ENCODE assay signal across 11 cellular contexts in the genomic region with DNA sequence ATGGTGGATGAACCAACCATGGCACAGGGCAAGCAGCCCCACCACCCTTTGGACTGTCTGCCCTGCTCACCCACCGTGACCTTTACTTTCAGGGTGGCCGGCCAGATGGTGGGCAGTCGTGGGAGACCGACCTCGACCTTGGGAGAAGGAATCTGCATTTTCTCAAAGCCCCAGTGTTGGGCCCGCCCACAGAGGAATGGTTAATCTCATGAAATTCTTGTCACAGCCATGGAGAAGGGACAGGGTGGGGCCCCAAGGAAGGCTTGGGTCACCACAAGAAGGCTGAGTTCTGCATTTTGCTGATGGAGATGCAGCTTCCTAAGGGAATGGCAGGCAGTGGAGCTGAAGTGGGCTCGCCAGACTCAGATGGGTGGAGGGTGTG. TPM values are rescaled to one million over a fixed set of nuclear protein-coding genes. Genes with fewer than 3 reads are reported as not detected.
A peak's percentile ranks its signal among the peaks of the same experiment; 100 is the strongest.
DNase-seq lines count a peak whose midpoint lies in the region; ATAC-seq, FAIRE-seq and TF ChIP-seq lines count a peak whose summit lies in the region.
"Had no signal": no experiment of that assay in that cellular context is flagged by ENCODE, and none has a peak within 500 bp of the region (broad histone marks: within the 10 kb centered on the region; RNA-seq: fewer than 3 reads in every experiment).

No MANE protein-coding gene starts in this region.

- H3K4me1 ChIP-seq in HEK293 (ENCODE audit: control insufficient read depth, insufficient read depth, low read length) (no peaks in the 10 kb centered on the region), kidney (ENCODE audit: control insufficient read depth in 1 of 2, insufficient read depth in 1 of 2, low read depth in 1 of 2, low read length in 2 of 2) (peaks cover 7 to 45% of the 10 kb centered on the region in 2 donors), subcutaneous abdominal adipose tissue (ENCODE audit: control insufficient read depth in 5 of 5, insufficient read depth in 5 of 5, low read length in 5 of 5) (peaks cover 40 to 93% (median 82%) of the 10 kb centered on the region in 5 donors)

- CTCF ChIA-PET in HEK293 (lab: Yijun Ruan, JAX), result interaction anchor here (0.6 to 1.1 kb wide), 2 partner anchors 24 to 222 kb away, joined by 3 read pairs; no protein-coding TSS in a partner anchor

- H3K4me3 Mint-ChIP-seq in activated T-helper 2 cell treated with anti-CD3 and anti-CD28 coated beads, Interferon-gamma antibody, Interleukin-2, Interleukin-4, amounts not matched to agents 10 μg/mL and 5 μg/mL and 100 μg/mL, durations not matched to agents 14 hours and 24 hours and 36 hours (ENCODE audit: low read depth), result no peak overlapping the region
- no peak overlapping the region for H3K4me3 Mint-ChIP-seq in mesothelial cell of epicardium
- H3K4me3 Mint-ChIP-seq: activated CD4-positive, alpha-beta T cell treated with anti-CD3 and anti-CD28 coated beads, Interleukin-2, amount 10 ng/mL, durations not matched to agents 24 days and 14 days had no signal

- H3K4me3 ChIP-seq in HEK293 (ENCODE audit: low read depth, low read length), result no peak overlapping the region
- peak overlapping the region; percentile 50 for H3K4me3 ChIP-seq in astrocyte of the cerebellum (ENCODE audit: low read depth, low read length)
- H3K4me3 ChIP-seq in kidney (ENCODE audit: low read length in 2 of 2), result peak overlapping the region; percentile 79
- H3K4me3 ChIP-seq in subcutaneous abdominal adipose tissue (ENCODE audit: low read depth in 1 of 5, low read length in 5 of 5), result peak overlapping the region; percentile 75 to 95 (median 80)

- H3K27ac ChIP-seq in HEK293 (ENCODE audit: extremely low read depth, low read depth, low read length) (no peak overlapping the region), kidney (ENCODE audit: low read depth in 2 of 2, low read length in 2 of 2) (peak overlapping the region; percentile 48 to 74), subcutaneous abdominal adipose tissue (ENCODE audit: low read depth, low read length) (peak overlapping the region; percentile 97)

- H3K36me3 ChIP-seq in HEK293 (ENCODE audit: control insufficient read depth in 2 of 2, insufficient read depth in 1 of 2, low read length in 2 of 2) (no peaks in the 10 kb centered on the region), kidney (ENCODE audit: control insufficient read depth in 1 of 2, insufficient read depth in 2 of 2, low read length in 2 of 2) (no peaks in the 10 kb centered on the region), subcutaneous abdominal adipose tissue (ENCODE audit: control insufficient read depth in 5 of 5, insufficient read depth in 5 of 5, low read length in 5 of 5) (peaks cover 0 to 16% (median 5%) of the 10 kb centered on the region in 5 donors)

- H3K27me3 ChIP-seq in subcutaneous abdominal adipose tissue (ENCODE audit: control insufficient read depth in 5 of 5, insufficient read depth in 4 of 5, low read length in 5 of 5), result peaks cover 0 to 6% (median 0%) of the 10 kb centered on the region in 5 donors

- TF ChIP-seq CTCF in HEK293 (tag by site-specific recombination; IDR thresholded peaks at IDR 0.05) (no peak), astrocyte of the cerebellum (IDR thresholded peaks at IDR 0.05; ENCODE audit: low read depth, low read length, missing control alignments) (no peak), kidney (IDR thresholded peaks at IDR 0.05; ENCODE audit: borderline replicate concordance, extremely low read depth, insufficient read depth) (no peak), mesothelial cell of epicardium (IDR thresholded peaks at IDR 0.05; ENCODE audit: unreplicated experiment) (no peak)

- intact Hi-C loops in kidney (cut with DNase I), result no loop called here
- intact Hi-C loops in activated T-helper 2 cell treated with anti-CD3 and anti-CD28 coated beads, Interferon-gamma antibody, Interleukin-2, Interleukin-4, amounts not matched to agents 10 μg/mL and 5 μg/mL and 100 μg/mL, durations not matched to agents 14 hours and 24 hours and 36 hours (cut with micrococcal nuclease), result no loop called here

- H3K9me3 ChIP-seq in HEK293 (ENCODE audit: control insufficient read depth, insufficient read depth, low read depth, low read length) (no peaks in the 10 kb centered on the region), kidney (ENCODE audit: control insufficient read depth in 1 of 2, low read length in 2 of 2) (no peaks in the 10 kb centered on the region), subcutaneous abdominal adipose tissue (ENCODE audit: control insufficient read depth in 5 of 5, low read length in 5 of 5) (peaks cover 0 to 3% (median 0%) of the 10 kb centered on the region in 5 donors)

- no peak overlapping the region for H3K27ac Mint-ChIP-seq in activated T-helper 2 cell treated with anti-CD3 and anti-CD28 coated beads, Interferon-gamma antibody, Interleukin-2, Interleukin-4, amounts not matched to agents 10 μg/mL and 5 μg/mL and 100 μg/mL, durations not matched to agents 14 hours and 24 hours and 36 hours
- H3K27ac Mint-ChIP-seq in mesothelial cell of epicardium, result no peak overlapping the region
- H3K27ac Mint-ChIP-seq: activated CD4-positive, alpha-beta T cell treated with anti-CD3 and anti-CD28 coated beads, Interleukin-2, amount 10 ng/mL, durations not matched to agents 24 days and 14 days had no signal

- H3K9ac ChIP-seq in kidney (ENCODE audit: low read length in 2 of 2) (peak overlapping the region; percentile 39 to 71), subcutaneous abdominal adipose tissue (ENCODE audit: low read length in 5 of 5) (peak overlapping the region; percentile 48 to 100 (median 59))

- FAIRE-seq in kidney (lab: Jason Lieb, UNC), result no peak

- no peaks in the 10 kb centered on the region for H3K9me3 Mint-ChIP-seq in activated T-helper 2 cell treated with anti-CD3 and anti-CD28 coated beads, Interferon-gamma antibody, Interleukin-2, Interleukin-4, amounts not matched to agents 10 μg/mL and 5 μg/mL and 100 μg/mL, durations not matched to agents 14 hours and 24 hours and 36 hours
- no peaks in the 10 kb centered on the region for H3K9me3 Mint-ChIP-seq in mesothelial cell of epicardium
- H3K9me3 Mint-ChIP-seq: activated CD4-positive, alpha-beta T cell treated with anti-CD3 and anti-CD28 coated beads, Interleukin-2, amount 10 ng/mL, durations not matched to agents 24 days and 14 days had no signal

- no peak for DNase-seq in astrocyte of the cerebellum (ENCODE audit: low read depth)
- no peak for DNase-seq in kidney
- DNase-seq in activated T-helper 2 cell treated with anti-CD3 and anti-CD28 coated beads, Interferon-gamma antibody, Interleukin-2, Interleukin-4, amounts not matched to agents 10 μg/mL and 5 μg/mL and 100 μg/mL, durations not matched to agents 14 hours and 24 hours and 36 hours (ENCODE audit: low spot score), result no peak
- DNase-seq in mesothelial cell of epicardium (ENCODE audit: low spot score in 2 of 2, unreplicated experiment in 2 of 2), result no peak
- DNase-seq: activated CD4-positive, alpha-beta T cell treated with anti-CD3 and anti-CD28 coated beads, Interleukin-2, amount 10 ng/mL, durations not matched to agents 24 days and 14 days; central memory CD4-positive, alpha-beta T cell; mammary epithelial cell had no signal

- H3K27me3 Mint-ChIP-seq in activated T-helper 2 cell treated with anti-CD3 and anti-CD28 coated beads, Interferon-gamma antibody, Interleukin-2, Interleukin-4, amounts not matched to agents 10 μg/mL and 5 μg/mL and 100 μg/mL, durations not matched to agents 14 hours and 24 hours and 36 hours (ENCODE audit: low read depth), result peaks cover 48% of the 10 kb centered on the region
- peaks cover 30% of the 10 kb centered on the region for H3K27me3 Mint-ChIP-seq in mesothelial cell of epicardium (ENCODE audit: low read depth)

- H3K36me3 Mint-ChIP-seq in activated T-helper 2 cell treated with anti-CD3 and anti-CD28 coated beads, Interferon-gamma antibody, Interleukin-2, Interleukin-4, amounts not matched to agents 10 μg/mL and 5 μg/mL and 100 μg/mL, durations not matched to agents 14 hours and 24 hours and 36 hours (ENCODE audit: low read depth), result no peaks in the 10 kb centered on the region
- no peaks in the 10 kb centered on the region for H3K36me3 Mint-ChIP-seq in mesothelial cell of epicardium

- no peak for ATAC-seq in HG02678 (IDR thresholded peaks at IDR 0.05; ENCODE audit: unreplicated experiment)
- no peak for ATAC-seq in GM19397 (IDR thresholded peaks at IDR 0.05; ENCODE audit: unreplicated experiment)

- in situ Hi-C loops in astrocyte of the cerebellum (cut with HindIII; ENCODE audit: low sequenced_read_pairs), result no loop called here

- peaks cover 7% of the 10 kb centered on the region for H3K4me1 Mint-ChIP-seq in activated T-helper 2 cell treated with anti-CD3 and anti-CD28 coated beads, Interferon-gamma antibody, Interleukin-2, Interleukin-4, amounts not matched to agents 10 μg/mL and 5 μg/mL and 100 μg/mL, durations not matched to agents 14 hours and 24 hours and 36 hours (ENCODE audit: low read depth)
- H3K4me1 Mint-ChIP-seq in mesothelial cell of epicardium, result peaks cover 36% of the 10 kb centered on the region

- POLR2A ChIA-PET in HEK293 (lab: Yijun Ruan, JAX), result no interaction called here

TF ChIP-seq in HEK293, 187 proteins besides CTCF, POLR2A, EP300 and RAD21 (continues in another document):
- TF ChIP-seq SETDB1 (IDR thresholded peaks at IDR 0.05; ENCODE audit: insufficient read length, low read length), result no peak
- peak; percentile 65 for TF ChIP-seq ZBTB20 (tag by site-specific recombination; IDR thresholded peaks at IDR 0.05)

RNA-seq across cellular contexts. Expression of gene PLXND1, which starts 2.9 kb away (rescaled TPM):
- 152 TPM for total RNA-seq in kidney
- 67.0 TPM for polyA plus RNA-seq in kidney (ENCODE audit: insufficient read depth, low read depth, low replicate concordance)
- total RNA-seq in activated T-helper 2 cell treated with anti-CD3 and anti-CD28 coated beads, Interferon-gamma antibody, Interleukin-2, Interleukin-4, amounts not matched to agents 10 μg/mL and 5 μg/mL and 100 μg/mL, durations not matched to agents 14 hours and 24 hours and 36 hours, result 1.3 and 2.7 TPM in 2 replicates
- 53.9 to 60.6 TPM (median 54.7 TPM) in 3 replicates for total RNA-seq in mesothelial cell of epicardium

Comparison
In these comparisons a context has a peak if more than half of its experiments do, and no peak if none do; other contexts are left out.
1. RNA of gene PLXND1, which starts 2.9 kb away (total RNA-seq): 152 TPM in kidney (single experiment) and 53.9 to 60.6 TPM in mesothelial cell of epicardium; 1.3 to 2.7 TPM in activated T-helper 2 cell treated with anti-CD3 and anti-CD28 coated beads, Interferon-gamma antibody, Interleukin-2, Interleukin-4, amounts not matched to agents 10 μg/mL and 5 μg/mL and 100 μg/mL, durations not matched to agents 14 hours and 24 hours and 36 hours; every median in the first group is over 10 times any median in the second.